ENCODE assay signal across 12 cellular contexts in genomic region chr16:21608647-21609328, GRCh38. TPM values are rescaled to one million over a fixed set of nuclear protein-coding genes. Genes with fewer than 3 reads are reported as not detected.
A peak's percentile ranks its signal among the peaks of the same experiment; 100 is the strongest.
DNase-seq lines count a peak whose midpoint lies in the region; ATAC-seq and TF ChIP-seq lines count a peak whose summit lies in the region.
"Had no signal": no experiment of that assay in that cellular context is flagged by ENCODE, and none has a peak within 500 bp of the region (broad histone marks: within the 10 kb centered on the region; RNA-seq: fewer than 3 reads in every experiment).

No MANE protein-coding gene starts in this region.

- H3K27me3 ChIP-seq in spleen (replicated peaks in 1 of 7) (no peaks in the 10 kb centered on the region), H7 (ENCODE audit: control insufficient read depth, insufficient read depth, low read length) (no peaks in the 10 kb centered on the region)

- H4K20me1 ChIP-seq in OCI-LY7 (ENCODE audit: insufficient read depth, low read length): peaks cover 31% of the 10 kb centered on the region; the same call in 1 of the 2 replicates

- H3K9me3 ChIP-seq in OCI-LY7 (ENCODE audit: low read length) (no peaks in the 10 kb centered on the region), spleen (no peaks in the 10 kb centered on the region)

- H3K27ac ChIP-seq in OCI-LY7 (ENCODE audit: low read depth, low read length, poor library complexity, severe bottlenecking) (no peak overlapping the region), spleen (peak overlapping the region in 7 of 8 donors; percentile 10 to 82 (median 64))

- intact Hi-C loops in OCI-LY7 (cut with micrococcal nuclease; ENCODE audit: unreplicated experiment): no loop called here
- intact Hi-C loops in spleen (cut with DNase I; ENCODE audit: low total_unique reads): no loop called here

- TF ChIP-seq CTCF in OCI-LY7 (conservative IDR thresholded peaks at IDR 0.05; ENCODE audit: low read length) (no peak), choroid plexus epithelial cell (conservative IDR thresholded peaks at IDR 0.05; ENCODE audit: low read depth, low read length) (no peak), spleen (IDR thresholded peaks at IDR 0.05 in 8 of 11, conservative IDR thresholded peaks at IDR 0.05 in 3 of 11) (no peak)

- H3K4me2 ChIP-seq in OCI-LY7 (ENCODE audit: low read length): peak overlapping the region; percentile 10; the same call in 1 of the 2 replicates

- no peak overlapping the region for H2AFZ ChIP-seq in OCI-LY7 (ENCODE audit: low read length)

- no TSS peak for BruUV-seq in OCI-LY7 (replicated peaks; lab: Mats Ljungman, UMichigan)

- H3K4me1 ChIP-seq in OCI-LY7 (ENCODE audit: insufficient read depth, low read length, poor library complexity, severe bottlenecking): peaks cover 52% of the 10 kb centered on the region
- peaks cover 33 to 100% (median 83%) of the 10 kb centered on the region in 6 donors for H3K4me1 ChIP-seq in spleen

- peak; percentile 11 for DNase-seq in activated CD4-positive, alpha-beta T cell treated with anti-CD3 and anti-CD28 coated beads for 48 hours
- no peak for DNase-seq in activated CD4-positive, alpha-beta T cell treated with anti-CD3 and anti-CD28 coated beads for 1 hour
- DNase-seq in OCI-LY7 (ENCODE audit: low spot score) (no peak), choroid plexus epithelial cell (ENCODE audit: low read depth) (peak; percentile 61), spleen (no peak), NCI-H2227 (lab: John Stamatoyannopoulos, UW; ENCODE audit: unreplicated experiment) (no peak), H7 (no peak)
- DNase-seq: naive B cell, NCI-H2029 had no signal

- TF ChIP-seq POLR2A in spleen (IDR thresholded peaks at IDR 0.05): no peak

- POLR2A ChIA-PET in OCI-LY7 (lab: Charles Lee): interaction anchor here (1.2 to 1.3 kb wide), 3 partner anchors 10 to 19 kb away, joined by 3 to 4 read pairs (median 3); no protein-coding TSS in a partner anchor

- 37 to 66% (median 49%) methylated on average over 3 of the region's 3 CpGs for WGBS in spleen, 5 donors

- no peaks in the 10 kb centered on the region for H3K9me2 ChIP-seq in OCI-LY7 (ENCODE audit: insufficient read depth, low read length)

- H3K4me3 ChIP-seq in OCI-LY7 (ENCODE audit: low read depth, low read length, poor library complexity, severe bottlenecking) (no peak overlapping the region), choroid plexus epithelial cell (ENCODE audit: low read depth, low read length) (no peak overlapping the region), spleen (peak overlapping the region in 2 of 8 donors; percentile 14 to 20), H7 (ENCODE audit: insufficient read depth, low read depth, low read length) (no peak overlapping the region)

- peaks cover 96% of the 10 kb centered on the region for H3K79me2 ChIP-seq in OCI-LY7 (ENCODE audit: insufficient read depth, low read depth, low read length)

- CTCF ChIA-PET in OCI-LY7 (lab: Charles Lee; ENCODE audit: unreplicated experiment): no interaction called here

- H3K36me3 ChIP-seq in OCI-LY7 (ENCODE audit: insufficient read depth, low read length) (peaks cover 27% of the 10 kb centered on the region), spleen (peaks cover 0 to 12% (median 0%) of the 10 kb centered on the region in 6 donors), H7 (replicated peaks; ENCODE audit: control insufficient read depth, insufficient read depth, low read length) (no peaks in the 10 kb centered on the region; the same call in 1 of the 2 replicates)

- ATAC-seq in HG03025 (IDR thresholded peaks at IDR 0.05; ENCODE audit: low FRiP score, unreplicated experiment): no peak

RNA-seq across cellular contexts. Expression of gene METTL9, which starts 9.4 kb away (rescaled TPM):
- 113 and 121 TPM in 2 replicates for total RNA-seq in OCI-LY7 (2014; rRNA removed; shearing (Covaris generic))
- total RNA-seq in OCI-LY7 (2022) (120 and 126 TPM in 2 replicates), spleen (100 to 1,000 TPM in 5 of 7 donors, 10 to 100 TPM in 2; 88.5 to 247 (median 121) TPM)
- polyA plus RNA-seq in spleen: 10 to 100 TPM; 28.5 to 50.6 (median 45.2) TPM
- total RNA-seq in H7 (2014; rRNA removed; shearing (Covaris generic)): 163 and 173 TPM in 2 replicates

RNA-seq across cellular contexts. Expression of gene IGSF6, which starts 43.6 kb away (rescaled TPM):
- 0.28 and 0.57 TPM in 2 replicates for total RNA-seq in OCI-LY7 (2014; rRNA removed; shearing (Covaris generic))
- total RNA-seq in OCI-LY7 (2022) (0.22 and 0.30 TPM in 2 replicates), spleen (100 to 1,000 TPM in 2 of 7 donors, 10 to 100 TPM in 5; 39.6 to 134 (median 87.7) TPM)
- polyA plus RNA-seq in spleen: 10 to 100 TPM; 15.5 to 53.2 (median 18.1) TPM
- total RNA-seq in H7 (2014; rRNA removed; shearing (Covaris generic)): not detected in 2 replicates
- total RNA-seq: SK-MEL-5 had no signal

RNA-seq across cellular contexts. Expression of gene OTOA, which starts 55.0 kb away (rescaled TPM):
- not detected in 2 replicates for total RNA-seq in OCI-LY7 (2014; rRNA removed; shearing (Covaris generic))
- total RNA-seq in OCI-LY7 (2022): 0.09 TPM in 1 of 2 replicates, not detected in the other
- total RNA-seq in spleen: 1 to 10 TPM; 1.1 to 3.1 (median 2.4) TPM
- 1 to 10 TPM in 2 of 3 donors, under 1 TPM in 1; 0.86 to 2.0 (median 1.2) TPM for polyA plus RNA-seq in spleen
- not detected in 2 replicates for total RNA-seq in H7 (2014; rRNA removed; shearing (Covaris generic))
- total RNA-seq: dermis microvascular lymphatic vessel endothelial cell, SK-MEL-5 had no signal

Comparison
In these comparisons a context has a peak if more than half of its experiments do, and no peak if none do; other contexts are left out.
1. DNase-seq: peak in activated CD4-positive, alpha-beta T cell treated with anti-CD3 and anti-CD28 coated beads for 48 hours (single experiment) and choroid plexus epithelial cell (single experiment); none in activated CD4-positive, alpha-beta T cell treated with anti-CD3 and anti-CD28 coated beads for 1 hour (single experiment), OCI-LY7 (single experiment), spleen (single experiment), NCI-H2227 (single experiment) and H7 (single experiment).
2. RNA of gene IGSF6, which starts 43.6 kb away (total RNA-seq): 39.6 to 134 TPM in spleen; 0.22 to 0.57 TPM in OCI-LY7 and not detected in H7; every median in the first group is over 10 times any median in the second.